In the genomic region with DNA sequence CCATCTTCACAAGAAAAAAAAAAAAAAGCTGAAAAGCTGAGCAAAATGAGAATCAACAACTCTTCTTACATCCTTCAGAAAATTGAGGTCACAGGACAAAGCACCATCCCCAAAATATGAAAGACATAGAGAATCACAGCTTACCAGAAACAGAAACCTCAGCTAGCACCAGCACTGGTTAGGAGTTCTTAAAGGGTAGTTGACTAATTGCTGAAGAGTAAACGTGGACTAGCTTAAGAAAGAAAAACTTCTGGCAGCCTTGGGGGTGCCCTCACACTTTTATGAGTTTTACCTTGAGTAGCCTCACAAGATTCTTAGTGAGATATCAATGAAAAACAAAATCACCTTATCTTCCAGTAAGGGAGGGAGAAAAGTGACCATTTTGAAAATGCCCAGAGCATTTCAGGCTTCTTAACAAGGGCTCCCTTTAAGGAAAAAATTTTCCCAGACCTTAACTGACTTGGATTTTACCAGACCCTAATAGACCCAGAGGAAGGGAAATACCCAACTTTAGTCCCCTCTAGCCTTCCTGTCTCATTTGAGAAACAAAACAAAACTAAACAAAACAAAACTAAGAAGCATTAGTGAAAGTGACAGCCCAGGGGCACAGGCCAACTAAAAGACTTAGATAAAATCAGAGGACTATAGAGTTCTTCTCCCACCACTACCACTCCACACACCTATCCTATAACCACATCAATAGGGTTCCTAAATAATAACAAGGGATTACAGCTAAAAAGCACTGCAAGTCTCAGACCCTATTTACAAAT, we compare ENCODE assay signal across 23 cellular contexts.
A peak's percentile ranks its signal among the peaks of the same experiment; 100 is the strongest.
DNase-seq lines count a peak whose midpoint lies in the region; ATAC-seq and TF ChIP-seq lines count a peak whose summit lies in the region.
"Had no signal": no experiment of that assay in that cellular context is flagged by ENCODE, and none has a peak within 500 bp of the region (broad histone marks: within the 10 kb centered on the region; RNA-seq: fewer than 3 reads in every experiment).

No MANE protein-coding gene starts in this region.

- DNase-seq in cardiac septum (ENCODE audit: low spot score) (no peak), Kasumi-1 (lab: John Stamatoyannopoulos, UW) (no peak), ovary (no peak)
- DNase-seq in CD8-positive, alpha-beta memory T cell, result no peak
- DNase-seq: activated T-cell treated with anti-CD3 and anti-CD28 coated beads, Interleukin-2, amount 50 U/mL, for 72 hours; Caco-2; colonic mucosa; GM23248; naive thymus-derived CD4-positive, alpha-beta T cell; NCI-H1436; NCI-H2171; NCI-H69; PC-3; posterior cingulate gyrus; SJCRH30; small intestine; stimulated activated CD4-positive, alpha-beta T cell treated with anti-CD3 and anti-CD28 coated beads, Interleukin-4, amount 100 ng/mL, for 4 hours; T-helper 2 cell had no signal

- POLR2A ChIA-PET in CD8-positive, alpha-beta memory T cell (lab: Charles Lee), result no interaction called here

- no peak overlapping the region for H3K27ac ChIP-seq in CD8-positive, alpha-beta memory T cell (ENCODE audit: low read depth, low read length)
- H3K27ac ChIP-seq in ovary, result no peak overlapping the region
- H3K27ac ChIP-seq: colonic mucosa, GM23248, SJCRH30 had no signal

- H3K36me3 Mint-ChIP-seq in CD8-positive, alpha-beta memory T cell, result no peaks in the 10 kb centered on the region
- H3K36me3 Mint-ChIP-seq: activated naive CD8-positive, alpha-beta T cell; naive thymus-derived CD4-positive, alpha-beta T cell; WTC11 had no signal

- no peaks in the 10 kb centered on the region for H3K36me3 ChIP-seq in CD8-positive, alpha-beta memory T cell (ENCODE audit: insufficient read depth, low read length)
- no peaks in the 10 kb centered on the region for H3K36me3 ChIP-seq in ovary
- H3K36me3 ChIP-seq: colonic mucosa, SJCRH30 had no signal

- peak; percentile 79 for ATAC-seq in GM19395 (IDR thresholded peaks at IDR 0.05; ENCODE audit: unreplicated experiment)
- peak; percentile 62 for ATAC-seq in HG02588 (IDR thresholded peaks at IDR 0.05; ENCODE audit: unreplicated experiment)
- peak; percentile 70 for ATAC-seq in HG03442 (IDR thresholded peaks at IDR 0.05; ENCODE audit: unreplicated experiment)
- ATAC-seq: activated T-cell treated with anti-CD3 and anti-CD28 coated beads, Interleukin-2, amount 50 U/mL, for 72 hours; naive thymus-derived CD4-positive, alpha-beta T cell; PC-3; WTC11 had no signal

- H3K4me3 ChIP-seq in CD8-positive, alpha-beta memory T cell (ENCODE audit: low read length), result no peak overlapping the region
- no peak overlapping the region for H3K4me3 ChIP-seq in ovary
- H3K4me3 ChIP-seq: colonic mucosa, GM23248, SJCRH30 had no signal

- CTCF ChIA-PET in CD8-positive, alpha-beta memory T cell (lab: Charles Lee), result no interaction called here

- no peak overlapping the region for H3K27ac Mint-ChIP-seq in CD8-positive, alpha-beta memory T cell
- H3K27ac Mint-ChIP-seq: activated naive CD8-positive, alpha-beta T cell; activated T-cell treated with anti-CD3 and anti-CD28 coated beads, Interleukin-2, amount 50 U/mL, for 72 hours; naive thymus-derived CD4-positive, alpha-beta T cell; WTC11 had no signal

- no peaks in the 10 kb centered on the region for H3K4me1 ChIP-seq in CD8-positive, alpha-beta memory T cell (ENCODE audit: insufficient read depth, low read length)
- H3K4me1 ChIP-seq in ovary (ENCODE audit: insufficient read depth), result no peaks in the 10 kb centered on the region
- H3K4me1 ChIP-seq: Caco-2, colonic mucosa had no signal

- H3K4me3 Mint-ChIP-seq in CD8-positive, alpha-beta memory T cell, result no peak overlapping the region
- H3K4me3 Mint-ChIP-seq: activated naive CD8-positive, alpha-beta T cell; activated T-cell treated with anti-CD3 and anti-CD28 coated beads, Interleukin-2, amount 50 U/mL, for 72 hours; naive thymus-derived CD4-positive, alpha-beta T cell; WTC11 had no signal

- H3K27me3 ChIP-seq in CD8-positive, alpha-beta memory T cell (ENCODE audit: insufficient read depth, low read length, poor library complexity, severe bottlenecking), result no peaks in the 10 kb centered on the region
- H3K27me3 ChIP-seq in ovary, result no peaks in the 10 kb centered on the region
- H3K27me3 ChIP-seq: colonic mucosa, SJCRH30 had no signal

- TF ChIP-seq EP300 in ovary (IDR thresholded peaks at IDR 0.05), result no peak

- TF ChIP-seq CTCF in ovary (IDR thresholded peaks at IDR 0.05), result no peak

- H3K9me3 ChIP-seq in CD8-positive, alpha-beta memory T cell (ENCODE audit: low read length), result no peaks in the 10 kb centered on the region
- no peaks in the 10 kb centered on the region for H3K9me3 ChIP-seq in ovary
- H3K9me3 ChIP-seq: Caco-2, colonic mucosa, SJCRH30 had no signal

- no peaks in the 10 kb centered on the region for H3K4me1 Mint-ChIP-seq in CD8-positive, alpha-beta memory T cell
- H3K4me1 Mint-ChIP-seq: naive thymus-derived CD4-positive, alpha-beta T cell had no signal

- 37 to 52% (median 41%) methylated on average over 1 of the region's 1 CpG for WGBS in ovary, 3 donors

- no peak for TF ChIP-seq POLR2A in ovary (IDR thresholded peaks at IDR 0.05)

- intact Hi-C loops in cardiac septum (cut with DNase I), result no loop called here
- intact Hi-C loops in ovary (cut with DNase I), result no loop called here

- H3K9me3 Mint-ChIP-seq in CD8-positive, alpha-beta memory T cell, result peaks cover 0 to 2% (median 0%) of the 10 kb centered on the region in 5 donors
- H3K9me3 Mint-ChIP-seq: activated T-cell treated with anti-CD3 and anti-CD28 coated beads, Interleukin-2, amount 50 U/mL, for 72 hours; WTC11 had no signal

- H3K27me3 Mint-ChIP-seq in CD8-positive, alpha-beta memory T cell, result no peaks in the 10 kb centered on the region
